In genomic region chr1:47931395-47931794, GRCh38 we compare ENCODE assay signal across 1 cellular context.
TF ChIP-seq lines count a peak whose summit lies in the region.

No MANE protein-coding gene starts in this region.

TF ChIP-seq in HepG2, 621 proteins besides CTCF, POLR2A, EP300 and RAD21 (continued from another document):
- TF ChIP-seq ZNF512B (CRISPR knock-in tag; IDR thresholded peaks at IDR 0.05; ENCODE audit: borderline replicate concordance) (no peak), ERF (CRISPR knock-in tag; IDR thresholded peaks at IDR 0.05) (0 out of 2 replicates have a peak, but pooled peaks have one; percentile 27), MED1 (CRISPR knock-in tag; IDR thresholded peaks at IDR 0.05) (peak; percentile 61), GATAD2A (CRISPR knock-in tag; IDR thresholded peaks at IDR 0.05) (no peak), HOXA3 (CRISPR knock-in tag; IDR thresholded peaks at IDR 0.05) (peak; percentile 40; the same call in 1 of the 2 replicates), ETV5 (CRISPR knock-in tag; IDR thresholded peaks at IDR 0.05; ENCODE audit: borderline replicate concordance) (peak; percentile 73), BHLHE40 (IDR thresholded peaks at IDR 0.05; ENCODE audit: low read length) (peak; percentile 68), XRCC5 (optimal IDR thresholded peaks at IDR 0.05; ENCODE audit: low read length) (peak; percentile 25), ATAD3A (CRISPR knock-in tag; IDR thresholded peaks at IDR 0.05) (no peak), CBFB (CRISPR knock-in tag; IDR thresholded peaks at IDR 0.05) (peak; percentile 39; the same call in 1 of the 2 replicates), SMC3 (IDR thresholded peaks at IDR 0.05; ENCODE audit: low read length) (peak; percentile 97), ZNF263 (CRISPR knock-in tag; IDR thresholded peaks at IDR 0.05) (0 out of 2 replicates have a peak, but pooled peaks have one; percentile 37), ZNF232 (CRISPR knock-in tag; IDR thresholded peaks at IDR 0.05; ENCODE audit: borderline replicate concordance) (peak; percentile 57; the same call in 1 of the 2 replicates), ZFX (CRISPR knock-in tag; IDR thresholded peaks at IDR 0.05; ENCODE audit: low read depth) (peak; percentile 26; the same call in 1 of the 2 replicates), TARDBP (CRISPR knock-in tag; IDR thresholded peaks at IDR 0.05) (0 out of 2 replicates have a peak, but pooled peaks have one; percentile 45), ELF1 (CRISPR knock-in tag; IDR thresholded peaks at IDR 0.05) (peak; percentile 73; the same call in 1 of the 2 replicates), HOMEZ (CRISPR knock-in tag; IDR thresholded peaks at IDR 0.05; ENCODE audit: low read depth) (0 out of 2 replicates have a peak, but pooled peaks have one; percentile 18), LCORL (IDR thresholded peaks at IDR 0.05) (no peak), LCORL (CRISPR knock-in tag; IDR thresholded peaks at IDR 0.05) (0 out of 2 replicates have a peak, but pooled peaks have one; percentile 37), NR2F6 (IDR thresholded peaks at IDR 0.05) (no peak), NR2F6 (CRISPR knock-in tag; IDR thresholded peaks at IDR 0.05) (peak; percentile 33; the same call in 1 of the 2 replicates), ZBTB43 (CRISPR knock-in tag; conservative IDR thresholded peaks at IDR 0.05) (0 out of 2 replicates have a peak, but pooled peaks have one; percentile 31), ZNF574 (CRISPR knock-in tag; IDR thresholded peaks at IDR 0.05) (0 out of 2 replicates have a peak, but pooled peaks have one; percentile 30), STAG1 (CRISPR knock-in tag; IDR thresholded peaks at IDR 0.05) (peak; percentile 97), TEAD3 (CRISPR knock-in tag; optimal IDR thresholded peaks at IDR 0.05; ENCODE audit: borderline replicate concordance) (peak; percentile 55), ZBTB37 (CRISPR knock-in tag; IDR thresholded peaks at IDR 0.05) (no peak), MNT (IDR thresholded peaks at IDR 0.05) (peak; percentile 76), HDAC2 (CRISPR knock-in tag; IDR thresholded peaks at IDR 0.05) (peak; percentile 23; the same call in 1 of the 2 replicates), ZNF10 (CRISPR knock-in tag; IDR thresholded peaks at IDR 0.05; ENCODE audit: borderline replicate concordance, low read depth) (no peak), CBX5 (CRISPR knock-in tag; IDR thresholded peaks at IDR 0.05; ENCODE audit: borderline replicate concordance) (peak; percentile 35; the same call in 1 of the 2 replicates), ZNF687 (CRISPR knock-in tag; IDR thresholded peaks at IDR 0.05) (peak; percentile 58), MYNN (CRISPR knock-in tag; IDR thresholded peaks at IDR 0.05; ENCODE audit: low read depth) (no peak), HOXA5 (CRISPR knock-in tag; IDR thresholded peaks at IDR 0.05) (0 out of 2 replicates have a peak, but pooled peaks have one; percentile 60), POGZ (CRISPR knock-in tag; IDR thresholded peaks at IDR 0.05) (no peak), FOXA3 (CRISPR knock-in tag; IDR thresholded peaks at IDR 0.05) (peak; percentile 37; the same call in 1 of the 2 replicates), NKX3-1 (CRISPR knock-in tag; IDR thresholded peaks at IDR 0.05) (0 out of 2 replicates have a peak, but pooled peaks have one; percentile 27), FOSL2 (CRISPR knock-in tag; IDR thresholded peaks at IDR 0.05) (peak; percentile 44; the same call in 1 of the 2 replicates)
- TF ChIP-seq, protein P1, sequence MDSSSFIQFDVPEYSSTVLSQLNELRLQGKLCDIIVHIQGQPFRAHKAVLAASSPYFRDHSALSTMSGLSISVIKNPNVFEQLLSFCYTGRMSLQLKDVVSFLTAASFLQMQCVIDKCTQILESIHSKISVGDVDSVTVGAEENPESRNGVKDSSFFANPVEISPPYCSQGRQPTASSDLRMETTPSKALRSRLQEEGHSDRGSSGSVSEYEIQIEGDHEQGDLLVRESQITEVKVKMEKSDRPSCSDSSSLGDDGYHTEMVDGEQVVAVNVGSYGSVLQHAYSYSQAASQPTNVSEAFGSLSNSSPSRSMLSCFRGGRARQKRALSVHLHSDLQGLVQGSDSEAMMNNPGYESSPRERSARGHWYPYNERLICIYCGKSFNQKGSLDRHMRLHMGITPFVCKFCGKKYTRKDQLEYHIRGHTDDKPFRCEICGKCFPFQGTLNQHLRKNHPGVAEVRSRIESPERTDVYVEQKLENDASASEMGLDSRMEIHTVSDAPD (CRISPR knock-in tag; IDR thresholded peaks at IDR 0.05): no peak
- TF ChIP-seq, protein P2, sequence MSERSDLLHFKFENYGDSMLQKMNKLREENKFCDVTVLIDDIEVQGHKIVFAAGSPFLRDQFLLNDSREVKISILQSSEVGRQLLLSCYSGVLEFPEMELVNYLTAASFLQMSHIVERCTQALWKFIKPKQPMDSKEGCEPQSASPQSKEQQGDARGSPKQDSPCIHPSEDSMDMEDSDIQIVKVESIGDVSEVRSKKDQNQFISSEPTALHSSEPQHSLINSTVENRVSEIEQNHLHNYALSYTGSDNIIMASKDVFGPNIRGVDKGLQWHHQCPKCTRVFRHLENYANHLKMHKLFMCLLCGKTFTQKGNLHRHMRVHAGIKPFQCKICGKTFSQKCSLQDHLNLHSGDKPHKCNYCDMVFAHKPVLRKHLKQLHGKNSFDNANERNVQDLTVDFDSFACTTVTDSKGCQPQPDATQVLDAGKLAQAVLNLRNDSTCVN (CRISPR knock-in tag; IDR thresholded peaks at IDR 0.05; ENCODE audit: borderline replicate concordance): peak; percentile 64; the same call in 1 of the 2 replicates
- TF ChIP-seq, protein P3, sequence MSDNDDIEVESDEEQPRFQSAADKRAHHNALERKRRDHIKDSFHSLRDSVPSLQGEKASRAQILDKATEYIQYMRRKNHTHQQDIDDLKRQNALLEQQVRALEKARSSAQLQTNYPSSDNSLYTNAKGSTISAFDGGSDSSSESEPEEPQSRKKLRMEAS (IDR thresholded peaks at IDR 0.05): peak; percentile 68
- TF ChIP-seq, protein P4, sequence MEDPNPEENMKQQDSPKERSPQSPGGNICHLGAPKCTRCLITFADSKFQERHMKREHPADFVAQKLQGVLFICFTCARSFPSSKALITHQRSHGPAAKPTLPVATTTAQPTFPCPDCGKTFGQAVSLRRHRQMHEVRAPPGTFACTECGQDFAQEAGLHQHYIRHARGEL (CRISPR knock-in tag; IDR thresholded peaks at IDR 0.05): peak; percentile 97; the same call in 1 of the 2 replicates
